Comparison of ENCODE assay signal across 8 cellular contexts in genomic region chr17:29149431-29150064, GRCh38. TPM values are rescaled to one million over a fixed set of nuclear protein-coding genes. Genes with fewer than 3 reads are reported as not detected.
A peak's percentile ranks its signal among the peaks of the same experiment; 100 is the strongest.
DNase-seq lines count a peak whose midpoint lies in the region; ATAC-seq and TF ChIP-seq lines count a peak whose summit lies in the region.

No MANE protein-coding gene starts in this region.

- H3K4me1 Mint-ChIP-seq in Calu3 (ENCODE audit: low read depth, unreplicated experiment): peaks cover 85% of the 10 kb centered on the region
- H3K4me1 Mint-ChIP-seq in activated naive CD8-positive, alpha-beta T cell treated with anti-CD3 and anti-CD28 coated beads, Interleukin-2, amount 10 ng/mL, durations not matched to agents 7 days and 5 days: peaks cover 51% of the 10 kb centered on the region

- H3K36me3 ChIP-seq in HUES64 (ENCODE audit: insufficient read depth, low read length) (no peaks in the 10 kb centered on the region), thymus (ENCODE audit: control insufficient read depth, insufficient read depth) (no peaks in the 10 kb centered on the region)

- no peak for DNase-seq in Calu3
- no peak for DNase-seq in activated naive CD8-positive, alpha-beta T cell treated with anti-CD3 and anti-CD28 coated beads, Interleukin-2, amount 10 ng/mL, durations not matched to agents 7 days and 5 days
- DNase-seq in stimulated activated CD4-positive, alpha-beta T cell treated with anti-CD3 and anti-CD28 coated beads, Interleukin-1b, Interleukin-23, amount 100 ng/mL, for 48 hours: no peak
- DNase-seq in Kasumi-1 (lab: John Stamatoyannopoulos, UW): no peak

- H3K27ac Mint-ChIP-seq in Calu3 (ENCODE audit: unreplicated experiment): peak overlapping the region; percentile 48
- peak overlapping the region; percentile 80 for H3K27ac Mint-ChIP-seq in activated naive CD8-positive, alpha-beta T cell treated with anti-CD3 and anti-CD28 coated beads, Interleukin-2, amount 10 ng/mL, durations not matched to agents 7 days and 5 days

- no peaks in the 10 kb centered on the region for H3K27me3 Mint-ChIP-seq in Calu3 (ENCODE audit: unreplicated experiment)
- H3K27me3 Mint-ChIP-seq in activated naive CD8-positive, alpha-beta T cell treated with anti-CD3 and anti-CD28 coated beads, Interleukin-2, amount 10 ng/mL, durations not matched to agents 7 days and 5 days: no peaks in the 10 kb centered on the region

- TF ChIP-seq POLR2A in GM18505 (IDR thresholded peaks at IDR 0.05; ENCODE audit: borderline replicate concordance, extremely low read depth, insufficient read depth, insufficient read length): no peak

- 73% methylated on average over 8 of the region's 8 CpGs for WGBS in HUES64
- 79% methylated on average over 8 of the region's 8 CpGs for WGBS in thymus

- peak overlapping the region; percentile 51 for H3K4me3 ChIP-seq in HUES64 (ENCODE audit: low read length)
- peak overlapping the region; percentile 57 for H3K4me3 ChIP-seq in thymus (ENCODE audit: low read length)

- H3K9me3 ChIP-seq in HUES64 (ENCODE audit: insufficient read depth, low read depth, low read length): no peaks in the 10 kb centered on the region
- no peaks in the 10 kb centered on the region for H3K9me3 ChIP-seq in thymus (ENCODE audit: control insufficient read depth)

- TF ChIP-seq CTCF in Calu3 (IDR thresholded peaks at IDR 0.05; ENCODE audit: unreplicated experiment): no peak

- no peaks in the 10 kb centered on the region for H3K9me3 Mint-ChIP-seq in Calu3 (ENCODE audit: low read depth, unreplicated experiment)
- no peaks in the 10 kb centered on the region for H3K9me3 Mint-ChIP-seq in activated naive CD8-positive, alpha-beta T cell treated with anti-CD3 and anti-CD28 coated beads, Interleukin-2, amount 10 ng/mL, durations not matched to agents 7 days and 5 days

- H3K4me1 ChIP-seq in HUES64 (ENCODE audit: insufficient read depth, low read length) (peaks cover 21% of the 10 kb centered on the region), thymus (ENCODE audit: control insufficient read depth, insufficient read depth, low read length) (peaks cover 10% of the 10 kb centered on the region)

- POLR2A ChIA-PET in activated naive CD8-positive, alpha-beta T cell treated with anti-CD3 and anti-CD28 coated beads, Interleukin-2, amount 10 ng/mL, durations not matched to agents 7 days and 5 days (lab: Charles Lee): interaction anchor here (1.0 to 4.1 kb wide), 11 partner anchors 10 to 417 kb away, joined by 3 to 41 read pairs (median 7); partner anchors contain the start of genes ABHD15, MYO18A and NUFIP2

- H3K27ac ChIP-seq in HUES64 (ENCODE audit: low read depth, low read length) (peak overlapping the region; percentile 7; the same call in 1 of the 2 replicates), layer of hippocampus (ENCODE audit: low read depth, low read length) (peak overlapping the region; percentile 86), thymus (ENCODE audit: low read depth) (no peak overlapping the region)

- intact Hi-C loops in Calu3 (cut with micrococcal nuclease; ENCODE audit: unreplicated experiment): loop anchor here (1.0 to 2.0 kb wide), 3 partner anchors 29 to 141 kb away; no protein-coding TSS in a partner anchor

- CTCF ChIA-PET in Calu3 (lab: Charles Lee): interaction anchor here (0.6 to 8.5 kb wide), 10 partner anchors 14 to 221 kb away, joined by 3 to 158 read pairs (median 6); partner anchors contain the start of gene MYO18A

- no TSS peak for BruUV-seq in Calu3 (replicated peaks; lab: Mats Ljungman, UMichigan)

- peak overlapping the region; percentile 56 for H3K4me3 Mint-ChIP-seq in Calu3 (ENCODE audit: low read depth, unreplicated experiment)
- H3K4me3 Mint-ChIP-seq in activated naive CD8-positive, alpha-beta T cell treated with anti-CD3 and anti-CD28 coated beads, Interleukin-2, amount 10 ng/mL, durations not matched to agents 7 days and 5 days: peak overlapping the region; percentile 79

- H3K27me3 ChIP-seq in HUES64 (ENCODE audit: insufficient read depth, low read length) (no peaks in the 10 kb centered on the region), layer of hippocampus (ENCODE audit: control insufficient read depth, insufficient read depth, low read length) (no peaks in the 10 kb centered on the region), thymus (ENCODE audit: control insufficient read depth, insufficient read depth) (no peaks in the 10 kb centered on the region)

- peak overlapping the region; percentile 36; the same call in 1 of the 2 replicates for H3K9ac ChIP-seq in HUES64 (ENCODE audit: low read depth, low read length)

- ATAC-seq in activated naive CD8-positive, alpha-beta T cell treated with anti-CD3 and anti-CD28 coated beads, Interleukin-2, amount 10 ng/mL, durations not matched to agents 7 days and 5 days (ENCODE audit: low read depth): no peak
- no peak for ATAC-seq in GM18505 (IDR thresholded peaks at IDR 0.05; ENCODE audit: unreplicated experiment)

- H3K36me3 Mint-ChIP-seq in Calu3 (ENCODE audit: insufficient read depth, unreplicated experiment): peaks cover 15% of the 10 kb centered on the region
- H3K36me3 Mint-ChIP-seq in activated naive CD8-positive, alpha-beta T cell treated with anti-CD3 and anti-CD28 coated beads, Interleukin-2, amount 10 ng/mL, durations not matched to agents 7 days and 5 days: peaks cover 5% of the 10 kb centered on the region

RNA-seq across cellular contexts. Expression of gene MYO18A, which starts 30.6 kb away (rescaled TPM):
- 89.9 and 123 TPM in 2 replicates for total RNA-seq in Calu3 (2022)
- 12.7 TPM for polyA plus RNA-seq in HUES64 (2013, experiment 1 of 2)
- polyA plus RNA-seq in HUES64 (2013, experiment 2 of 2): 16.9 TPM
- 10 to 100 TPM; 79.7 to 80.6 TPM for total RNA-seq in activated naive CD8-positive, alpha-beta T cell treated with anti-CD3 and anti-CD28 coated beads, Interleukin-2, amount 10 ng/mL, durations not matched to agents 7 days and 5 days
- polyA plus RNA-seq in thymus: 52.8 TPM
